ENCODE assay signal across 2 cellular contexts in genomic region chr11:60927061-60927592, GRCh38.
TF ChIP-seq lines count a peak whose summit lies in the region.

No MANE protein-coding gene starts in this region.

TF ChIP-seq in WTC11, 78 proteins besides CTCF, POLR2A, EP300 and RAD21 (continues in another document):
- TF ChIP-seq NFE2L1 (CRISPR knock-in tag; IDR thresholded peaks at IDR 0.05) (no peak), NR1H2 (CRISPR knock-in tag; IDR thresholded peaks at IDR 0.05) (no peak), ZBTB43 (CRISPR knock-in tag; IDR thresholded peaks at IDR 0.05) (no peak), GABPB1 (CRISPR knock-in tag; IDR thresholded peaks at IDR 0.05) (no peak), CREM (CRISPR knock-in tag; IDR thresholded peaks at IDR 0.05) (no peak), ZNF281 (CRISPR knock-in tag; IDR thresholded peaks at IDR 0.05) (no peak), RELA (CRISPR knock-in tag; IDR thresholded peaks at IDR 0.05; ENCODE audit: borderline replicate concordance) (no peak), TCF7 (CRISPR knock-in tag; IDR thresholded peaks at IDR 0.05; ENCODE audit: low read depth) (no peak)
- TF ChIP-seq, protein P1, sequence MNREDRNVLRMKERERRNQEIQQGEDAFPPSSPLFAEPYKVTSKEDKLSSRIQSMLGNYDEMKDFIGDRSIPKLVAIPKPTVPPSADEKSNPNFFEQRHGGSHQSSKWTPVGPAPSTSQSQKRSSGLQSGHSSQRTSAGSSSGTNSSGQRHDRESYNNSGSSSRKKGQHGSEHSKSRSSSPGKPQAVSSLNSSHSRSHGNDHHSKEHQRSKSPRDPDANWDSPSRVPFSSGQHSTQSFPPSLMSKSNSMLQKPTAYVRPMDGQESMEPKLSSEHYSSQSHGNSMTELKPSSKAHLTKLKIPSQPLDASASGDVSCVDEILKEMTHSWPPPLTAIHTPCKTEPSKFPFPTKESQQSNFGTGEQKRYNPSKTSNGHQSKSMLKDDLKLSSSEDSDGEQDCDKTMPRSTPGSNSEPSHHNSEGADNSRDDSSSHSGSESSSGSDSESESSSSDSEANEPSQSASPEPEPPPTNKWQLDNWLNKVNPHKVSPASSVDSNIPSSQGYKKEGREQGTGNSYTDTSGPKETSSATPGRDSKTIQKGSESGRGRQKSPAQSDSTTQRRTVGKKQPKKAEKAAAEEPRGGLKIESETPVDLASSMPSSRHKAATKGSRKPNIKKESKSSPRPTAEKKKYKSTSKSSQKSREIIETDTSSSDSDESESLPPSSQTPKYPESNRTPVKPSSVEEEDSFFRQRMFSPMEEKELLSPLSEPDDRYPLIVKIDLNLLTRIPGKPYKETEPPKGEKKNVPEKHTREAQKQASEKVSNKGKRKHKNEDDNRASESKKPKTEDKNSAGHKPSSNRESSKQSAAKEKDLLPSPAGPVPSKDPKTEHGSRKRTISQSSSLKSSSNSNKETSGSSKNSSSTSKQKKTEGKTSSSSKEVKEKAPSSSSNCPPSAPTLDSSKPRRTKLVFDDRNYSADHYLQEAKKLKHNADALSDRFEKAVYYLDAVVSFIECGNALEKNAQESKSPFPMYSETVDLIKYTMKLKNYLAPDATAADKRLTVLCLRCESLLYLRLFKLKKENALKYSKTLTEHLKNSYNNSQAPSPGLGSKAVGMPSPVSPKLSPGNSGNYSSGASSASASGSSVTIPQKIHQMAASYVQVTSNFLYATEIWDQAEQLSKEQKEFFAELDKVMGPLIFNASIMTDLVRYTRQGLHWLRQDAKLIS (CRISPR knock-in tag; IDR thresholded peaks at IDR 0.05; ENCODE audit: borderline replicate concordance), result no peak
- TF ChIP-seq, protein P2, sequence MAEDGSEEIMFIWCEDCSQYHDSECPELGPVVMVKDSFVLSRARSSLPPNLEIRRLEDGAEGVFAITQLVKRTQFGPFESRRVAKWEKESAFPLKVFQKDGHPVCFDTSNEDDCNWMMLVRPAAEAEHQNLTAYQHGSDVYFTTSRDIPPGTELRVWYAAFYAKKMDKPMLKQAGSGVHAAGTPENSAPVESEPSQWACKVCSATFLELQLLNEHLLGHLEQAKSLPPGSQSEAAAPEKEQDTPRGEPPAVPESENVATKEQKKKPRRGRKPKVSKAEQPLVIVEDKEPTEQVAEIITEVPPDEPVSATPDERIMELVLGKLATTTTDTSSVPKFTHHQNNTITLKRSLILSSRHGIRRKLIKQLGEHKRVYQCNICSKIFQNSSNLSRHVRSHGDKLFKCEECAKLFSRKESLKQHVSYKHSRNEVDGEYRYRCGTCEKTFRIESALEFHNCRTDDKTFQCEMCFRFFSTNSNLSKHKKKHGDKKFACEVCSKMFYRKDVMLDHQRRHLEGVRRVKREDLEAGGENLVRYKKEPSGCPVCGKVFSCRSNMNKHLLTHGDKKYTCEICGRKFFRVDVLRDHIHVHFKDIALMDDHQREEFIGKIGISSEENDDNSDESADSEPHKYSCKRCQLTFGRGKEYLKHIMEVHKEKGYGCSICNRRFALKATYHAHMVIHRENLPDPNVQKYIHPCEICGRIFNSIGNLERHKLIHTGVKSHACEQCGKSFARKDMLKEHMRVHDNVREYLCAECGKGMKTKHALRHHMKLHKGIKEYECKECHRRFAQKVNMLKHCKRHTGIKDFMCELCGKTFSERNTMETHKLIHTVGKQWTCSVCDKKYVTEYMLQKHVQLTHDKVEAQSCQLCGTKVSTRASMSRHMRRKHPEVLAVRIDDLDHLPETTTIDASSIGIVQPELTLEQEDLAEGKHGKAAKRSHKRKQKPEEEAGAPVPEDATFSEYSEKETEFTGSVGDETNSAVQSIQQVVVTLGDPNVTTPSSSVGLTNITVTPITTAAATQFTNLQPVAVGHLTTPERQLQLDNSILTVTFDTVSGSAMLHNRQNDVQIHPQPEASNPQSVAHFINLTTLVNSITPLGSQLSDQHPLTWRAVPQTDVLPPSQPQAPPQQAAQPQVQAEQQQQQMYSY (CRISPR knock-in tag; IDR thresholded peaks at IDR 0.05), result no peak
- TF ChIP-seq, protein P3, sequence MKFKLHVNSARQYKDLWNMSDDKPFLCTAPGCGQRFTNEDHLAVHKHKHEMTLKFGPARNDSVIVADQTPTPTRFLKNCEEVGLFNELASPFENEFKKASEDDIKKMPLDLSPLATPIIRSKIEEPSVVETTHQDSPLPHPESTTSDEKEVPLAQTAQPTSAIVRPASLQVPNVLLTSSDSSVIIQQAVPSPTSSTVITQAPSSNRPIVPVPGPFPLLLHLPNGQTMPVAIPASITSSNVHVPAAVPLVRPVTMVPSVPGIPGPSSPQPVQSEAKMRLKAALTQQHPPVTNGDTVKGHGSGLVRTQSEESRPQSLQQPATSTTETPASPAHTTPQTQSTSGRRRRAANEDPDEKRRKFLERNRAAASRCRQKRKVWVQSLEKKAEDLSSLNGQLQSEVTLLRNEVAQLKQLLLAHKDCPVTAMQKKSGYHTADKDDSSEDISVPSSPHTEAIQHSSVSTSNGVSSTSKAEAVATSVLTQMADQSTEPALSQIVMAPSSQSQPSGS (CRISPR knock-in tag; IDR thresholded peaks at IDR 0.05; ENCODE audit: borderline replicate concordance, low read depth), result no peak

TF ChIP-seq in neural cell, 6 proteins besides CTCF, POLR2A, EP300 and RAD21:
- TF ChIP-seq MXI1 (conservative IDR thresholded peaks at IDR 0.05; ENCODE audit: poor library complexity, severe bottlenecking) (no peak), POLR2AphosphoS5 (IDR thresholded peaks at IDR 0.05) (no peak)
